In genomic region chr11:91947215-91947614, GRCh38 we compare ENCODE assay signal across 9 cellular contexts.
DNase-seq lines count a peak whose midpoint lies in the region; ATAC-seq, FAIRE-seq and TF ChIP-seq lines count a peak whose summit lies in the region.
"Had no signal": no experiment of that assay in that cellular context is flagged by ENCODE, and none has a peak within 500 bp of the region (broad histone marks: within the 10 kb centered on the region; RNA-seq: fewer than 3 reads in every experiment).

No MANE protein-coding gene starts in this region.

- POLR2A ChIA-PET in HEK293 (lab: Yijun Ruan, JAX) (no interaction called here), endothelial cell of umbilical vein (lab: Charles Lee) (no interaction called here)

- H3K4me3 ChIP-seq in HEK293 (ENCODE audit: low read depth, low read length) (no peak overlapping the region), endothelial cell of umbilical vein (replicated peaks in 1 of 3; ENCODE audit: insufficient read depth in 1 of 3, low read depth in 1 of 3, low read length in 3 of 3) (no peak overlapping the region)

- TF ChIP-seq CTCF in HEK293 (tag by site-specific recombination; IDR thresholded peaks at IDR 0.05) (no peak), endothelial cell of umbilical vein (IDR thresholded peaks at IDR 0.05; ENCODE audit: extremely low read depth in 1 of 2, insufficient read depth in 1 of 2, low read depth in 1 of 2, low read length in 2 of 2) (no peak)

- BruUV-seq in endothelial cell of umbilical vein (replicated peaks; lab: Mats Ljungman, UMichigan), result no TSS peak

- intact Hi-C loops in endothelial cell of umbilical vein (cut with micrococcal nuclease) (no loop called here), sciatic nerve (cut with DNase I) (no loop called here)

- H2AFZ ChIP-seq in endothelial cell of umbilical vein (ENCODE audit: low read depth, low read length), result no peak overlapping the region

- DNase-seq in NCI-H446 (lab: John Stamatoyannopoulos, UW) (peak; percentile 31 to 83), endothelial cell of umbilical vein (ENCODE audit: low read depth, low spot score) (peak; percentile 42), sciatic nerve (ENCODE audit: low spot score) (no peak), GM12891 (ENCODE audit: insufficient read length, low spot score) (no peak), HUDEP-2 (lab: John Stamatoyannopoulos, UW; ENCODE audit: unreplicated experiment in 76 of 76) (no peak)
- DNase-seq in activated CD8-positive, alpha-beta memory T cell treated with anti-CD3 and anti-CD28 coated beads for 24 hours, result no peak
- DNase-seq: HCEC 1CT had no signal

- no peak for FAIRE-seq in endothelial cell of umbilical vein (lab: Jason Lieb, UNC)
- FAIRE-seq in GM12891 (lab: Jason Lieb, UNC), result no peak

- H3K79me2 ChIP-seq in endothelial cell of umbilical vein (ENCODE audit: control insufficient read depth, insufficient read depth, low read length), result no peaks in the 10 kb centered on the region

- H3K9me3 ChIP-seq in HEK293 (ENCODE audit: control insufficient read depth, insufficient read depth, low read depth, low read length) (no peaks in the 10 kb centered on the region), endothelial cell of umbilical vein (replicated peaks; ENCODE audit: control insufficient read depth, insufficient read depth, low read length) (no peaks in the 10 kb centered on the region)

- H3K27me3 ChIP-seq in endothelial cell of umbilical vein (ENCODE audit: control insufficient read depth in 2 of 2, insufficient read depth in 2 of 2, low read length in 2 of 2), result no peaks in the 10 kb centered on the region

- no peaks in the 10 kb centered on the region for H3K9me1 ChIP-seq in endothelial cell of umbilical vein (replicated peaks; ENCODE audit: control insufficient read depth, extremely low read depth, insufficient read depth, low read length)

- dilution Hi-C loops in endothelial cell of umbilical vein (cut with MboI; ENCODE audit: extremely low pct_ligation_motif_present, low sequenced_read_pairs), result no loop called here

- no peak overlapping the region for H3K9ac ChIP-seq in endothelial cell of umbilical vein (replicated peaks; ENCODE audit: extremely low read depth, insufficient read depth, low read length)

- no peak for TF ChIP-seq POLR2A in endothelial cell of umbilical vein (IDR thresholded peaks at IDR 0.05; ENCODE audit: low read depth, low read length)
- no peak for TF ChIP-seq POLR2A in GM12891 (IDR thresholded peaks at IDR 0.05; ENCODE audit: low read depth, low read length)

- ATAC-seq in sciatic nerve (peak; percentile 75), GM21717 (IDR thresholded peaks at IDR 0.05; ENCODE audit: unreplicated experiment) (no peak)

- H3K36me3 ChIP-seq in HEK293 (ENCODE audit: control insufficient read depth in 2 of 2, insufficient read depth in 1 of 2, low read length in 2 of 2) (no peaks in the 10 kb centered on the region), endothelial cell of umbilical vein (ENCODE audit: control insufficient read depth in 2 of 2, extremely low read depth in 1 of 2, insufficient read depth in 2 of 2, low read length in 2 of 2) (no peaks in the 10 kb centered on the region)

- peaks cover 6% of the 10 kb centered on the region; the same call in 1 of the 2 replicates for H3K4me1 ChIP-seq in HEK293 (ENCODE audit: control insufficient read depth, insufficient read depth, low read length)
- no peaks in the 10 kb centered on the region for H3K4me1 ChIP-seq in endothelial cell of umbilical vein (ENCODE audit: control insufficient read depth, extremely low read depth, insufficient read depth, low read length)

- no peak overlapping the region for H3K4me2 ChIP-seq in endothelial cell of umbilical vein (ENCODE audit: insufficient read depth, low read length)

- CTCF ChIA-PET in HEK293 (lab: Yijun Ruan, JAX), result no interaction called here
- CTCF ChIA-PET in endothelial cell of umbilical vein (lab: Charles Lee), result no interaction called here

- 0 out of 2 replicates have a peak overlapping the region, but pooled peaks have one; percentile 5 for H3K27ac ChIP-seq in HEK293 (ENCODE audit: extremely low read depth, low read depth, low read length)
- H3K27ac ChIP-seq in endothelial cell of umbilical vein (ENCODE audit: insufficient read depth, low read depth, low read length), result no peak overlapping the region

- no peaks in the 10 kb centered on the region for H4K20me1 ChIP-seq in endothelial cell of umbilical vein (replicated peaks; ENCODE audit: control insufficient read depth, extremely low read depth, insufficient read depth, low read length)

TF ChIP-seq in HEK293, 187 proteins besides CTCF, POLR2A, EP300 and RAD21 (continues in another document):
- TF ChIP-seq FEZF1 (tag by site-specific recombination; IDR thresholded peaks at IDR 0.05), result peak; percentile 83

TF ChIP-seq in endothelial cell of umbilical vein, 7 proteins besides CTCF, POLR2A, EP300 and RAD21:
- no peak for TF ChIP-seq EZH2 (IDR thresholded peaks at IDR 0.05; ENCODE audit: borderline replicate concordance, low read depth, low read length, severe bottlenecking)
- no peak for TF ChIP-seq GATA2 (IDR thresholded peaks at IDR 0.05; ENCODE audit: insufficient read depth, insufficient read length, low read depth, low read length)
- TF ChIP-seq POLR2AphosphoS5 (IDR thresholded peaks at IDR 0.05; ENCODE audit: insufficient read depth, low read depth, low read length), result no peak
- TF ChIP-seq MAX (IDR thresholded peaks at IDR 0.05; ENCODE audit: insufficient read depth, insufficient read length), result no peak
- TF ChIP-seq MYC (IDR thresholded peaks at IDR 0.05; ENCODE audit: low read depth, low read length), result no peak
- TF ChIP-seq JUN (IDR thresholded peaks at IDR 0.05; ENCODE audit: borderline replicate concordance, insufficient read depth, insufficient read length, low read depth), result no peak
- TF ChIP-seq FOS (IDR thresholded peaks at IDR 0.05; ENCODE audit: borderline replicate concordance, insufficient read depth, low read length), result no peak

TF ChIP-seq in GM12891, 5 proteins besides CTCF, POLR2A, EP300 and RAD21:
- TF ChIP-seq POU2F2 (IDR thresholded peaks at IDR 0.05; ENCODE audit: low read depth, low read length) (no peak), TAF1 (IDR thresholded peaks at IDR 0.05; ENCODE audit: low read depth, low read length) (no peak), PAX5 (IDR thresholded peaks at IDR 0.05; ENCODE audit: insufficient read depth, low read length, severe bottlenecking) (no peak), SPI1 (IDR thresholded peaks at IDR 0.05; ENCODE audit: low read depth, low read length) (no peak), POLR2AphosphoS5 (IDR thresholded peaks at IDR 0.05; ENCODE audit: low read depth, low read length) (no peak)

Comparison
In these comparisons a context has a peak if more than half of its experiments do, and no peak if none do; other contexts are left out.
1. DNase-seq: peak in NCI-H446 (2 of 2) and endothelial cell of umbilical vein (single experiment); none in sciatic nerve (single experiment), GM12891 (single experiment), activated CD8-positive, alpha-beta memory T cell treated with anti-CD3 and anti-CD28 coated beads for 24 hours (single experiment) and HUDEP-2 (0 of 76).